8 cellular contexts compared by ENCODE assay signal in the genomic region with DNA sequence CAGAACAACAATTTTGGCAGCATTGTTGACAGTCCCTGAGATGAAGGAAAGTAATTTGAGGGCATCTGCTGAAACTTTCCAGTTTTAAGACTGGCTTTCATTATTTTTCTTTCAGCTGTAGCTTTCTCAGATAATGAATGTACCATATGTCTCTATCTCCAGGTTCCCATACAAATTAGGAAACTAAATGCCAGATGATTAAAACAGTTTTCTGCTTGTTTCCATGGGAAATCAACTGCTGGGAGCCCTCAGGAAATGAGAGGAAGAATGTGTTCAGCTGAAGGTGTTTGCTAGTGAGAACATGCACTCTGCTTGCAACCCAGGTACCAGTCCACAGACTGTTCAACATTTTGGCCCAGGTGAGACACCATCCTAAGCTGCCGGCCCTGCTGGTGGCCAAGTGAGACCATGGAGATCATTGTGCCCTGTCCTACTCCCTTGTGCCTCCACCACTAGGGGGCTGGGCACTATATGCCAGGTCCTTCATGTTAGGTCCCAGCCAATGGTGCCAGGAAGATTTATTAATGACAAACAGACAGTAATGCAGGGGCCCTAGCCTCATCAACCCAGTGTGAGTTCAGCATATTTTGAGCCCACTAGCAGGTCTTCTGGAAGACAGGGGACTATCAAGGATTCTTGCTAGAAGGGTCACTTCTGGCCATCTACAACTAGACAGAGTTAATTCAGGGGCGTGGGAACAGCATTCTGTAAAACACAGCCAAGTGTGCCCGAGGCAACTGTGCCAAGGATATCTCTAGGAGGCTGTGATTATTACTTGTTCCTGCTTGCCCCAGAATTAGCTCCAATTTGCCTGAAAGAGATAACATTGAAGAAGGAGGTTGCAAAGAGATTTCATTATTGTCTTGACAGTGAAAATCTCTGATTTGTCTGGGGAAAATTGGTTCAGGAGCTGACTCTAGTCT. TPM values are rescaled to one million over a fixed set of nuclear protein-coding genes. Genes with fewer than 3 reads are reported as not detected.
DNase-seq lines count a peak whose midpoint lies in the region; ATAC-seq and TF ChIP-seq lines count a peak whose summit lies in the region.

No MANE protein-coding gene starts in this region.

- H2AFZ ChIP-seq in KMS-11 (ENCODE audit: low read depth) (no peak overlapping the region), mammary epithelial cell (ENCODE audit: low read depth, low read length) (peak overlapping the region; percentile 42), hepatocyte (no peak overlapping the region)

- H3K27ac ChIP-seq in KMS-11 (no peak overlapping the region), mammary epithelial cell (ENCODE audit: insufficient read depth, low read depth, low read length) (no peak overlapping the region), hepatocyte (no peak overlapping the region)

- H3K36me3 ChIP-seq in KMS-11 (ENCODE audit: insufficient read depth), result no peaks in the 10 kb centered on the region
- no peaks in the 10 kb centered on the region for H3K36me3 ChIP-seq in mammary epithelial cell (ENCODE audit: insufficient read depth, low read length)
- no peaks in the 10 kb centered on the region for H3K36me3 ChIP-seq in mucosa of descending colon (ENCODE audit: low read depth)
- no peaks in the 10 kb centered on the region for H3K36me3 ChIP-seq in hepatocyte (replicated peaks; ENCODE audit: insufficient read depth, low read depth)

- H3K4me3 ChIP-seq in KMS-11 (IDR thresholded peaks at IDR 0.05; ENCODE audit: insufficient read depth, low read depth, low read length) (no peak overlapping the region), mammary epithelial cell (replicated peaks in 1 of 3; ENCODE audit: insufficient read depth in 1 of 3, low read depth in 2 of 3, low read length in 3 of 3) (no peak overlapping the region), mucosa of descending colon (no peak overlapping the region), hepatocyte (no peak overlapping the region)

- no peaks in the 10 kb centered on the region for H4K20me1 ChIP-seq in KMS-11 (ENCODE audit: insufficient read depth)
- no peaks in the 10 kb centered on the region for H4K20me1 ChIP-seq in mammary epithelial cell (ENCODE audit: insufficient read depth, low read length)
- H4K20me1 ChIP-seq in hepatocyte (ENCODE audit: insufficient read depth, poor library complexity, severe bottlenecking), result no peaks in the 10 kb centered on the region

- WGBS in mammary epithelial cell (ENCODE audit: low coverage, missing lambda C conversion rate), result 21% methylated on average over 3 of the region's 3 CpGs
- 83% methylated on average over 3 of the region's 3 CpGs for WGBS in hepatocyte (ENCODE audit: low lambda C conversion rate, missing lambda C conversion rate)

- BruUV-seq in mammary epithelial cell (replicated peaks; lab: Mats Ljungman, UMichigan), result no TSS peak

- peak; percentile 34; the same call in 1 of the 2 replicates for TF ChIP-seq CTCF in KMS-11 (conservative IDR thresholded peaks at IDR 0.05; ENCODE audit: low read depth, low read length)
- peak; percentile 43 to 47 for TF ChIP-seq CTCF in mammary epithelial cell (conservative IDR thresholded peaks at IDR 0.05 in 1 of 2, IDR thresholded peaks at IDR 0.05 in 1 of 2; ENCODE audit: extremely low read depth in 1 of 2, insufficient read depth in 1 of 2, low read depth in 1 of 2, low read length in 2 of 2)
- no peak for TF ChIP-seq CTCF in mucosa of descending colon (IDR thresholded peaks at IDR 0.05)
- TF ChIP-seq CTCF in hepatocyte (IDR thresholded peaks at IDR 0.05; ENCODE audit: poor library complexity), result no peak

- H3K9ac ChIP-seq in KMS-11, result no peak overlapping the region
- H3K9ac ChIP-seq in mammary epithelial cell (ENCODE audit: insufficient read depth, low read length), result no peak overlapping the region

- DNase-seq in DMS 273 (lab: John Stamatoyannopoulos, UW; ENCODE audit: unreplicated experiment) (peak; percentile 79), mammary epithelial cell (peak; percentile 57), mucosa of descending colon (peak in 1 of 3 donors; percentile 35), hepatocyte (ENCODE audit: low spot score) (no peak), amniotic stem cell (lab: John Stamatoyannopoulos, UW) (no peak), NK-92 (lab: John Stamatoyannopoulos, UW; ENCODE audit: unreplicated experiment) (no peak), NCI-H187 (lab: John Stamatoyannopoulos, UW) (no peak)

- H3K4me1 ChIP-seq in KMS-11 (ENCODE audit: low read depth, poor library complexity, severe bottlenecking), result no peaks in the 10 kb centered on the region
- peaks cover 17% of the 10 kb centered on the region for H3K4me1 ChIP-seq in mammary epithelial cell (ENCODE audit: insufficient read depth, low read length)
- H3K4me1 ChIP-seq in mucosa of descending colon (ENCODE audit: low read depth), result no peaks in the 10 kb centered on the region
- H3K4me1 ChIP-seq in hepatocyte (ENCODE audit: insufficient read depth), result no peaks in the 10 kb centered on the region

- dilution Hi-C loops in mammary epithelial cell (cut with HindIII; ENCODE audit: low sequenced_read_pairs), result no loop called here

- ATAC-seq in mucosa of descending colon, result peak; percentile 53

- H3K4me2 ChIP-seq in KMS-11 (no peak overlapping the region), mammary epithelial cell (ENCODE audit: insufficient read depth, low read depth, low read length) (peak overlapping the region; percentile 58), hepatocyte (no peak overlapping the region)

- intact Hi-C loops in mammary epithelial cell (cut with micrococcal nuclease) (no loop called here), mucosa of descending colon (cut with DNase I, micrococcal nuclease) (no loop called here)

- in situ Hi-C loops in mammary epithelial cell (cut with MboI; ENCODE audit: low sequenced_read_pairs in 2 of 2), result loop anchor here in 1 of 2 donors (25.0 kb wide), 1 partner anchor 104 kb away; a partner anchor contains a TSS

- H3K9me3 ChIP-seq in mammary epithelial cell (replicated peaks; ENCODE audit: insufficient read depth, low read length), result peaks cover 8% of the 10 kb centered on the region
- no peaks in the 10 kb centered on the region for H3K9me3 ChIP-seq in mucosa of descending colon
- H3K9me3 ChIP-seq in hepatocyte (ENCODE audit: low read depth), result no peaks in the 10 kb centered on the region

- H3K79me2 ChIP-seq in KMS-11 (ENCODE audit: insufficient read depth, low read depth) (no peaks in the 10 kb centered on the region), mammary epithelial cell (ENCODE audit: insufficient read depth, low read length) (no peaks in the 10 kb centered on the region), hepatocyte (no peaks in the 10 kb centered on the region)

- CTCF ChIA-PET in mammary epithelial cell (lab: Charles Lee; ENCODE audit: low non-redundant PET), result no interaction called here

- H3K9me2 ChIP-seq in hepatocyte (replicated peaks; ENCODE audit: insufficient read depth), result no peaks in the 10 kb centered on the region

- H3K27me3 ChIP-seq in KMS-11 (ENCODE audit: insufficient read depth, low read depth) (no peaks in the 10 kb centered on the region), mammary epithelial cell (ENCODE audit: insufficient read depth, low read length) (no peaks in the 10 kb centered on the region), hepatocyte (no peaks in the 10 kb centered on the region)

RNA-seq across cellular contexts. Expression of a gene that starts 17.0 kb away (rescaled TPM):
- total RNA-seq in mammary epithelial cell (10 to 100 TPM in 1 of 2 donors, 1 to 10 TPM in 1; 6.5 to 17.2 TPM), mucosa of descending colon (1 to 10 TPM; 1.5 to 5.0 (median 3.0) TPM), hepatocyte (1.0 and 1.5 TPM in 2 replicates)
- polyA plus RNA-seq in mammary epithelial cell (12.7 TPM), hepatocyte (0.70 and 1.1 TPM in 2 replicates)
- 10.6 TPM for polyA minus RNA-seq in mammary epithelial cell

Comparison
In these comparisons a context has a peak if more than half of its experiments do, and no peak if none do; other contexts are left out.
1. DNase-seq: peak in DMS 273 (single experiment) and mammary epithelial cell (single experiment); none in hepatocyte (single experiment), amniotic stem cell (single experiment), NK-92 (single experiment) and NCI-H187 (0 of 2).
2. CTCF ChIP-seq: peak in KMS-11 (single experiment) and mammary epithelial cell (2 of 2); none in mucosa of descending colon (single experiment) and hepatocyte (single experiment).